In genomic region chr13:112065521-112065866, GRCh38 we compare ENCODE assay signal across 1 cellular context.
TF ChIP-seq lines count a peak whose summit lies in the region.

No MANE protein-coding gene starts in this region.

TF ChIP-seq in H1, 55 proteins besides CTCF, POLR2A, EP300 and RAD21 (continued from another document):
- no peak for TF ChIP-seq KDM1A (IDR thresholded peaks at IDR 0.05; ENCODE audit: borderline replicate concordance, low read length)
TF ChIP-seq in H1: peak in this region for 0.
